14 cellular contexts compared by ENCODE assay signal in genomic region chr11:433641-434040, GRCh38. TPM values are rescaled to one million over a fixed set of nuclear protein-coding genes. Genes with fewer than 3 reads are reported as not detected.
DNase-seq lines count a peak whose midpoint lies in the region; ATAC-seq and TF ChIP-seq lines count a peak whose summit lies in the region.
"Had no signal": no experiment of that assay in that cellular context is flagged by ENCODE, and none has a peak within 500 bp of the region (broad histone marks: within the 10 kb centered on the region; RNA-seq: fewer than 3 reads in every experiment).

No MANE protein-coding gene starts in this region.

- no peaks in the 10 kb centered on the region for H3K4me1 ChIP-seq in RWPE2 (ENCODE audit: insufficient read depth, poor library complexity, severe bottlenecking)
- H3K4me1 ChIP-seq in upper lobe of right lung = no peaks in the 10 kb centered on the region

- TF ChIP-seq CTCF in RWPE2 (IDR thresholded peaks at IDR 0.05; ENCODE audit: poor library complexity, severe bottlenecking) = no peak
- TF ChIP-seq CTCF in upper lobe of right lung (IDR thresholded peaks at IDR 0.05) = no peak

- H3K9me3 ChIP-seq in RWPE2 (ENCODE audit: severe bottlenecking) (no peaks in the 10 kb centered on the region), upper lobe of right lung (no peaks in the 10 kb centered on the region)

- H3K27me3 ChIP-seq in RWPE2 (ENCODE audit: insufficient read depth, poor library complexity, severe bottlenecking) (no peaks in the 10 kb centered on the region), upper lobe of right lung (no peaks in the 10 kb centered on the region)

- H3K4me3 ChIP-seq in RWPE2 (ENCODE audit: severe bottlenecking) = no peak overlapping the region
- no peak overlapping the region for H3K4me3 ChIP-seq in upper lobe of right lung
- H3K4me3 ChIP-seq: GM12878 had no signal

- intact Hi-C loops in Right ventricle myocardium superior (cut with DNase I) = no loop called here
- intact Hi-C loops in cardiac septum (cut with DNase I) = no loop called here
- intact Hi-C loops in upper lobe of right lung (cut with DNase I) = no loop called here

- H3K27ac ChIP-seq in RWPE2 (ENCODE audit: poor library complexity, severe bottlenecking) (no peak overlapping the region), upper lobe of right lung (no peak overlapping the region)
- H3K27ac ChIP-seq: HL-60 had no signal

- DNase-seq in Right ventricle myocardium superior (peak; percentile 40), cardiac septum (ENCODE audit: low spot score) (no peak), RWPE2 (ENCODE audit: low spot score) (peak; percentile 56), iPS-NIHi11 (ENCODE audit: low spot score) (peak; percentile 7), upper lobe of right lung (no peak), NCI-H128 (lab: John Stamatoyannopoulos, UW; ENCODE audit: unreplicated experiment) (no peak), SIG-M5 (lab: John Stamatoyannopoulos, UW) (no peak)
- DNase-seq: C1 segment of cervical spinal cord, DMS79 had no signal

- no peaks in the 10 kb centered on the region for H3K36me3 ChIP-seq in RWPE2 (ENCODE audit: low read depth)
- no peaks in the 10 kb centered on the region for H3K36me3 ChIP-seq in upper lobe of right lung

- ATAC-seq in Right ventricle myocardium superior (ENCODE audit: poor library complexity) = no peak
- ATAC-seq in RWPE2 (ENCODE audit: low read depth) = no peak
- ATAC-seq in upper lobe of right lung = peak; percentile 9
- ATAC-seq: GM12878, HCT116 had no signal

RNA-seq across cellular contexts. Expression of gene ANO9, which starts 8.2 kb away (rescaled TPM):
- total RNA-seq in Right ventricle myocardium superior (0.08 TPM), cardiac septum (0.38 TPM), upper lobe of right lung (22.4 TPM)

RNA-seq across cellular contexts. Expression of gene PTDSS2, which starts 16.4 kb away (rescaled TPM):
- total RNA-seq in Right ventricle myocardium superior = 25.5 TPM
- total RNA-seq in cardiac septum = 24.9 TPM
- total RNA-seq in upper lobe of right lung = 31.1 TPM

RNA-seq across cellular contexts. Expression of gene SIGIRR, which starts 18.8 kb away (rescaled TPM):
- total RNA-seq in Right ventricle myocardium superior (38.6 TPM), cardiac septum (33.3 TPM), upper lobe of right lung (80.9 TPM)

RNA-seq across cellular contexts. Expression of gene PKP3, which starts 39.6 kb away (rescaled TPM):
- total RNA-seq in Right ventricle myocardium superior (0.86 TPM), cardiac septum (0.83 TPM), upper lobe of right lung (40.4 TPM)
- total RNA-seq: B cell; CD4-positive, alpha-beta memory T cell had no signal

Comparison
In these comparisons a context has a peak if more than half of its experiments do, and no peak if none do; other contexts are left out.
1. DNase-seq: peak in Right ventricle myocardium superior (single experiment), RWPE2 (single experiment) and iPS-NIHi11 (single experiment); none in cardiac septum (single experiment), upper lobe of right lung (single experiment), NCI-H128 (single experiment) and SIG-M5 (single experiment).
2. RNA of gene ANO9, which starts 8.2 kb away (total RNA-seq): 22.4 TPM in upper lobe of right lung (single experiment); 0.38 TPM in cardiac septum (single experiment) and 0.08 TPM in Right ventricle myocardium superior (single experiment); every median in the first group is over 10 times any median in the second.